ENCODE assay signal across 1 cellular context in the genomic region with DNA sequence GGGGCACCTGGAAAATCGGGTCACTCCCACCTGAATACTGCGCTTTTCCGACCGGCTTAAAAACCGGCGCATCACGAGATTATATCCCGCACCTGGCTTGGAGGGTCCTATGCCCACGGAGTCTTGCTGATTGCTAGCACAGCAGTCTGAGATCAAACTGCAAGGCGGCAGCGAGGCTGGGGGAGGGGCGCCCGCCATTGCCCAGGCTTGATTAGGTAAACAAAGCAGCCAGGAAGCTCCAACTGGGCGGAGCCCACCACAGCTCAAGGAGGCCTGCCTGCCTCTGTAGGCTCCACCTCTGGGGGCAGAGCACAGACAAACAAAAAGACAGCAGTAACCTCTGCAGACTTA.
A peak's percentile ranks its signal among the peaks of the same experiment; 100 is the strongest.
TF ChIP-seq lines count a peak whose summit lies in the region.

No MANE protein-coding gene starts in this region.

TF ChIP-seq in HepG2, 621 proteins besides CTCF, POLR2A, EP300 and RAD21:
- TF ChIP-seq, protein P1, sequence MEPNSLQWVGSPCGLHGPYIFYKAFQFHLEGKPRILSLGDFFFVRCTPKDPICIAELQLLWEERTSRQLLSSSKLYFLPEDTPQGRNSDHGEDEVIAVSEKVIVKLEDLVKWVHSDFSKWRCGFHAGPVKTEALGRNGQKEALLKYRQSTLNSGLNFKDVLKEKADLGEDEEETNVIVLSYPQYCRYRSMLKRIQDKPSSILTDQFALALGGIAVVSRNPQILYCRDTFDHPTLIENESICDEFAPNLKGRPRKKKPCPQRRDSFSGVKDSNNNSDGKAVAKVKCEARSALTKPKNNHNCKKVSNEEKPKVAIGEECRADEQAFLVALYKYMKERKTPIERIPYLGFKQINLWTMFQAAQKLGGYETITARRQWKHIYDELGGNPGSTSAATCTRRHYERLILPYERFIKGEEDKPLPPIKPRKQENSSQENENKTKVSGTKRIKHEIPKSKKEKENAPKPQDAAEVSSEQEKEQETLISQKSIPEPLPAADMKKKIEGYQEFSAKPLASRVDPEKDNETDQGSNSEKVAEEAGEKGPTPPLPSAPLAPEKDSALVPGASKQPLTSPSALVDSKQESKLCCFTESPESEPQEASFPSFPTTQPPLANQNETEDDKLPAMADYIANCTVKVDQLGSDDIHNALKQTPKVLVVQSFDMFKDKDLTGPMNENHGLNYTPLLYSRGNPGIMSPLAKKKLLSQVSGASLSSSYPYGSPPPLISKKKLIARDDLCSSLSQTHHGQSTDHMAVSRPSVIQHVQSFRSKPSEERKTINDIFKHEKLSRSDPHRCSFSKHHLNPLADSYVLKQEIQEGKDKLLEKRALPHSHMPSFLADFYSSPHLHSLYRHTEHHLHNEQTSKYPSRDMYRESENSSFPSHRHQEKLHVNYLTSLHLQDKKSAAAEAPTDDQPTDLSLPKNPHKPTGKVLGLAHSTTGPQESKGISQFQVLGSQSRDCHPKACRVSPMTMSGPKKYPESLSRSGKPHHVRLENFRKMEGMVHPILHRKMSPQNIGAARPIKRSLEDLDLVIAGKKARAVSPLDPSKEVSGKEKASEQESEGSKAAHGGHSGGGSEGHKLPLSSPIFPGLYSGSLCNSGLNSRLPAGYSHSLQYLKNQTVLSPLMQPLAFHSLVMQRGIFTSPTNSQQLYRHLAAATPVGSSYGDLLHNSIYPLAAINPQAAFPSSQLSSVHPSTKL (CRISPR knock-in tag; IDR thresholded peaks at IDR 0.05): 0 out of 2 replicates have a peak, but pooled peaks have one; percentile 13
- TF ChIP-seq SALL1 (CRISPR knock-in tag; IDR thresholded peaks at IDR 0.05): 0 out of 2 replicates have a peak, but pooled peaks have one; percentile 19
